Comparison of ENCODE assay signal across 18 cellular contexts in the genomic region with DNA sequence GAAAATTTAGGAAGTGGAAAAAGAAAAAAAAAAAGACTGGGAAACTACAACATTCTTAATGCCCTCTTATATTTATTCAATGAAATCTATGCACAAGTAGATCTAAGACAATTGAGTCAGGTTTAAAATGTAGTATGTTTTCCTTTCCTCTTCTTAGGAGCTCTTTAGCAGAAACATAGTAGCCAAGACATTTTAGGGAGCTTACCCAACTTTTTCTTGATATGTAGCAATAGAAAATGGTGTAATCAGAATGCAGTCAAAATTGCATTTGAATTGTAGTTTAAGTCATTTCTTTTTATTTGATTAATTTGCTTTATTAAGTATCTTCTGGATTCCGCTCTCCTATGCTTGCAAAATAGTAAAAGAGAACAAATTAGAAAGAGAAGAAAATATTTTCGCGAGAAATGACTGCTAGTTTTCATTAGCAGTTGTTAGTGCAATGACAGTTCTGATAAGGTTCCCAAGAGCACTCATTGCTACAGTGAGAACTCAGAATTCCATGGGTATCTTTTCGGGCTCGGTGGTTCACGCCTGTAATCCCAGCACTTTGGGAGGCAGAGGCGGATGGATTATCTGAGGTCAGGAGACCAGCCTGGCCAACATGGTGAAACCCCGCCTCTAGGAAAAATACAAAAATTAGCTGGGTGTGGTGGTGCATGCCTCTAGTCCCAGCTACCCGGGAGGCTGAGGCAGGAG. TPM values are rescaled to one million over a fixed set of nuclear protein-coding genes. Genes with fewer than 3 reads are reported as not detected.
DNase-seq lines count a peak whose midpoint lies in the region; ATAC-seq and TF ChIP-seq lines count a peak whose summit lies in the region.
"Had no signal": no experiment of that assay in that cellular context is flagged by ENCODE, and none has a peak within 500 bp of the region (broad histone marks: within the 10 kb centered on the region; RNA-seq: fewer than 3 reads in every experiment).

No MANE protein-coding gene starts in this region.

- BruUV-seq in IMR-90 (replicated peaks; lab: Mats Ljungman, UMichigan): no TSS peak

- peaks cover 46 to 85% of the 10 kb centered on the region in 2 experiments for H3K79me1 ChIP-seq in IMR-90 (ENCODE audit: low read depth in 1 of 2, low read length in 2 of 2)

- H2AK5ac ChIP-seq in IMR-90 (ENCODE audit: low read depth, low read length): no peak overlapping the region

- dilution Hi-C loops in IMR-90 (cut with HindIII; ENCODE audit: low sequenced_read_pairs, unreplicated experiment): no loop called here

- no peak overlapping the region for H3K9ac ChIP-seq in IMR-90 (ENCODE audit: low read depth, low read length)

- peaks cover 88% of the 10 kb centered on the region for H3K4me1 Mint-ChIP-seq in activated CD8-positive, alpha-beta memory T cell treated with anti-CD3 and anti-CD28 coated beads, Interleukin-2, amount 10 ng/mL, durations not matched to agents 7 days and 5 days
- H3K4me1 Mint-ChIP-seq in activated naive CD8-positive, alpha-beta T cell treated with anti-CD3 and anti-CD28 coated beads, Interleukin-2, amount 50 U/mL, for 24 hours: peaks cover 89% of the 10 kb centered on the region
- peaks cover 61 to 87% (median 80%) of the 10 kb centered on the region in 7 donors for H3K4me1 Mint-ChIP-seq in naive thymus-derived CD4-positive, alpha-beta T cell

- H3K9me3 Mint-ChIP-seq in activated CD8-positive, alpha-beta memory T cell treated with anti-CD3 and anti-CD28 coated beads, Interleukin-2, amount 10 ng/mL, durations not matched to agents 7 days and 5 days (ENCODE audit: low read depth): no peaks in the 10 kb centered on the region
- no peaks in the 10 kb centered on the region for H3K9me3 Mint-ChIP-seq in activated naive CD8-positive, alpha-beta T cell treated with anti-CD3 and anti-CD28 coated beads, Interleukin-2, amount 50 U/mL, for 24 hours
- H3K9me3 Mint-ChIP-seq in naive thymus-derived CD4-positive, alpha-beta T cell: peaks cover 0 to 2% (median 0%) of the 10 kb centered on the region in 11 donors

- no peaks in the 10 kb centered on the region for H3K27me3 Mint-ChIP-seq in activated CD8-positive, alpha-beta memory T cell treated with anti-CD3 and anti-CD28 coated beads, Interleukin-2, amount 10 ng/mL, durations not matched to agents 7 days and 5 days
- no peaks in the 10 kb centered on the region for H3K27me3 Mint-ChIP-seq in activated naive CD8-positive, alpha-beta T cell treated with anti-CD3 and anti-CD28 coated beads, Interleukin-2, amount 50 U/mL, for 24 hours
- H3K27me3 Mint-ChIP-seq in naive thymus-derived CD4-positive, alpha-beta T cell: no peaks in the 10 kb centered on the region

- H3K9me1 ChIP-seq in IMR-90 (ENCODE audit: insufficient read depth, low read length): peaks cover 20% of the 10 kb centered on the region

- H3K56ac ChIP-seq in IMR-90 (ENCODE audit: extremely low read depth, insufficient read depth, low read length): no peak overlapping the region

- peak overlapping the region; percentile 92 for H3K27ac Mint-ChIP-seq in activated CD8-positive, alpha-beta memory T cell treated with anti-CD3 and anti-CD28 coated beads, Interleukin-2, amount 10 ng/mL, durations not matched to agents 7 days and 5 days
- H3K27ac Mint-ChIP-seq in activated naive CD8-positive, alpha-beta T cell treated with anti-CD3 and anti-CD28 coated beads, Interleukin-2, amount 50 U/mL, for 24 hours: peak overlapping the region; percentile 73
- peak overlapping the region in 5 of 9 donors; percentile 39 to 62 (median 60) for H3K27ac Mint-ChIP-seq in naive thymus-derived CD4-positive, alpha-beta T cell

- no peak overlapping the region for H3K4me3 Mint-ChIP-seq in activated CD8-positive, alpha-beta memory T cell treated with anti-CD3 and anti-CD28 coated beads, Interleukin-2, amount 10 ng/mL, durations not matched to agents 7 days and 5 days
- H3K4me3 Mint-ChIP-seq in activated naive CD8-positive, alpha-beta T cell treated with anti-CD3 and anti-CD28 coated beads, Interleukin-2, amount 50 U/mL, for 24 hours: no peak overlapping the region
- H3K4me3 Mint-ChIP-seq in naive thymus-derived CD4-positive, alpha-beta T cell: peak overlapping the region in 6 of 10 donors; percentile 19 to 34 (median 30)

- H2AFZ ChIP-seq in IMR-90 (replicated peaks; ENCODE audit: low read length, poor library complexity): no peak overlapping the region

- WGBS in IMR-90 (ENCODE audit: extremely low coverage in 2 of 2, insufficient read length in 1 of 2), 2 experiments: 79% methylated on average over 2 of the region's 9 CpGs; no CpG with 5 or more reads in 1 of the 2 experiments

- H2BK20ac ChIP-seq in IMR-90 (ENCODE audit: low read depth, low read length): no peak overlapping the region

- in situ Hi-C loops in IMR-90 (cut with MboI; ENCODE audit: low sequenced_read_pairs): no loop called here

- no peak overlapping the region for H2BK120ac ChIP-seq in IMR-90 (ENCODE audit: low read depth, low read length)

- POLR2A ChIA-PET in IMR-90 (lab: Charles Lee; ENCODE audit: unreplicated experiment): no interaction called here
- POLR2A ChIA-PET in naive thymus-derived CD4-positive, alpha-beta T cell (lab: Charles Lee): interaction anchor here (0.7 to 1.1 kb wide), 2 partner anchors 47 to 76 kb away, joined by 3 to 5 read pairs; no protein-coding TSS in a partner anchor

- no peak overlapping the region for H3K27ac ChIP-seq in IMR-90 (ENCODE audit: insufficient read depth, low read length)
- H3K27ac ChIP-seq in naive thymus-derived CD4-positive, alpha-beta T cell (ENCODE audit: low read depth, low read length): no peak overlapping the region
- H3K27ac ChIP-seq: body of pancreas, gastrocnemius medialis, ovary, thoracic aorta had no signal

- no peak overlapping the region for H3K14ac ChIP-seq in IMR-90 (replicated peaks; ENCODE audit: low read depth, low read length)

- H3K36me3 ChIP-seq in IMR-90 (ENCODE audit: control insufficient read depth, insufficient read depth, low read length): no peaks in the 10 kb centered on the region
- no peaks in the 10 kb centered on the region for H3K36me3 ChIP-seq in naive thymus-derived CD4-positive, alpha-beta T cell (ENCODE audit: control insufficient read depth in 2 of 3, insufficient read depth in 3 of 3, low read length in 3 of 3)
- H3K36me3 ChIP-seq: gastrocnemius medialis, MG63, ovary, thoracic aorta had no signal

- no peak overlapping the region for H4K91ac ChIP-seq in IMR-90 (ENCODE audit: insufficient read depth, low read depth, low read length)

- H2BK15ac ChIP-seq in IMR-90 (ENCODE audit: low read depth, low read length): no peak overlapping the region

- no peak overlapping the region for H2AK9ac ChIP-seq in IMR-90 (replicated peaks; ENCODE audit: low read depth, low read length, poor library complexity)

- no peak for ATAC-seq in activated CD8-positive, alpha-beta memory T cell treated with anti-CD3 and anti-CD28 coated beads, Interleukin-2, amount 10 ng/mL, durations not matched to agents 7 days and 5 days
- no peak for ATAC-seq in IMR-90 (ENCODE audit: low read depth)
- no peak for ATAC-seq in activated naive CD8-positive, alpha-beta T cell treated with anti-CD3 and anti-CD28 coated beads, Interleukin-2, amount 50 U/mL, for 24 hours
- ATAC-seq in naive thymus-derived CD4-positive, alpha-beta T cell: no peak
- ATAC-seq: activated CD4-positive, CD25-positive, alpha-beta regulatory T cell treated with anti-CD3 and anti-CD28 coated beads, Interleukin-2, amount 50 U/mL, for 24 hours; body of pancreas; gastrocnemius medialis; HCT116; PC-3 had no signal

- intact Hi-C loops in IMR-90 (cut with micrococcal nuclease): no loop called here
- intact Hi-C loops in naive thymus-derived CD4-positive, alpha-beta T cell (cut with micrococcal nuclease): loop anchor here in 1 of 2 donors (2.0 kb wide), 2 partner anchors 49 to 637 kb away; no protein-coding TSS in a partner anchor

- no peak overlapping the region for H3K4me2 ChIP-seq in IMR-90 (ENCODE audit: low read depth, low read length)

- no peak for TF ChIP-seq RAD21 in IMR-90 (IDR thresholded peaks at IDR 0.05; ENCODE audit: low read length)

- H2BK5ac ChIP-seq in IMR-90 (ENCODE audit: low read depth, low read length, poor library complexity, severe bottlenecking): no peak overlapping the region

- H3K18ac ChIP-seq in IMR-90 (ENCODE audit: low read depth, low read length): no peak overlapping the region

- peaks cover 73% of the 10 kb centered on the region for H4K20me1 ChIP-seq in IMR-90 (ENCODE audit: insufficient read depth, low read length)

- CTCF ChIA-PET in activated CD8-positive, alpha-beta memory T cell treated with anti-CD3 and anti-CD28 coated beads, Interleukin-2, amount 10 ng/mL, durations not matched to agents 7 days and 5 days (lab: Charles Lee): interaction anchor here (1.3 to 2.9 kb wide), 3 partner anchors 8 to 46 kb away, joined by 4 to 11 read pairs (median 4); no protein-coding TSS in a partner anchor
- CTCF ChIA-PET in IMR-90 (lab: Yijun Ruan, JAX): interaction anchor here (0.7 kb wide), 1 partner anchor 1044 kb away, joined by 3 read pairs; no protein-coding TSS in a partner anchor
- CTCF ChIA-PET in naive thymus-derived CD4-positive, alpha-beta T cell (lab: Charles Lee): no interaction called here

- no peak overlapping the region for H4K8ac ChIP-seq in IMR-90 (ENCODE audit: low read depth in 2 of 2, low read length in 2 of 2)

- H3K23ac ChIP-seq in IMR-90 (ENCODE audit: low read depth, low read length): no peak overlapping the region

- H4K5ac ChIP-seq in IMR-90 (ENCODE audit: low read depth, low read length): no peak overlapping the region

- no peak overlapping the region for H3K4ac ChIP-seq in IMR-90 (ENCODE audit: low read depth, low read length)

- no peak for TF ChIP-seq POLR2A in IMR-90 (IDR thresholded peaks at IDR 0.05; ENCODE audit: low read depth, low read length)

- H3K36me3 Mint-ChIP-seq in activated CD8-positive, alpha-beta memory T cell treated with anti-CD3 and anti-CD28 coated beads, Interleukin-2, amount 10 ng/mL, durations not matched to agents 7 days and 5 days: peaks cover 24% of the 10 kb centered on the region
- H3K36me3 Mint-ChIP-seq in activated naive CD8-positive, alpha-beta T cell treated with anti-CD3 and anti-CD28 coated beads, Interleukin-2, amount 50 U/mL, for 24 hours (ENCODE audit: low read depth): peaks cover 21% of the 10 kb centered on the region
- H3K36me3 Mint-ChIP-seq in naive thymus-derived CD4-positive, alpha-beta T cell: peaks cover 0 to 20% (median 12%) of the 10 kb centered on the region in 5 donors

- H3K4me1 ChIP-seq in IMR-90 (ENCODE audit: control insufficient read depth, insufficient read depth, low read length): peaks cover 9% of the 10 kb centered on the region
- H3K4me1 ChIP-seq in naive thymus-derived CD4-positive, alpha-beta T cell (ENCODE audit: control insufficient read depth in 2 of 2, insufficient read depth in 2 of 2, low read length in 2 of 2): peaks cover 33 to 40% of the 10 kb centered on the region in 2 donors

- DNase-seq in activated CD8-positive, alpha-beta memory T cell treated with anti-CD3 and anti-CD28 coated beads, Interleukin-2, amount 10 ng/mL, durations not matched to agents 7 days and 5 days: no peak
- no peak for DNase-seq in activated CD8-positive, alpha-beta memory T cell treated with anti-CD3 and anti-CD28 coated beads, Interleukin-2, amount 50 U/mL, for 4 hours
- DNase-seq in IMR-90 (no peak), epidermal melanocyte (ENCODE audit: insufficient read length, low spot score) (no peak), NCI-H1694 (lab: John Stamatoyannopoulos, UW) (no peak), NCI-H524 (lab: John Stamatoyannopoulos, UW) (no peak)
- no peak for DNase-seq in activated naive CD8-positive, alpha-beta T cell treated with anti-CD3 and anti-CD28 coated beads, Interleukin-2, amount 50 U/mL, for 24 hours
- no peak for DNase-seq in naive thymus-derived CD4-positive, alpha-beta T cell
- DNase-seq: body of pancreas, DMS153, gastrocnemius medialis, MG63, ovary, PC-3, SW 1271 had no signal

- H3K9me3 ChIP-seq in IMR-90 (ENCODE audit: control insufficient read depth, insufficient read depth, low read length): no peaks in the 10 kb centered on the region
- no peaks in the 10 kb centered on the region for H3K9me3 ChIP-seq in naive thymus-derived CD4-positive, alpha-beta T cell (ENCODE audit: control insufficient read depth in 2 of 3, low read length in 3 of 3)
- H3K9me3 ChIP-seq: body of pancreas, gastrocnemius medialis, MG63, ovary, thoracic aorta had no signal

- TF ChIP-seq CTCF in IMR-90 (conservative IDR thresholded peaks at IDR 0.05; ENCODE audit: low read depth, low read length): no peak

- H3K27me3 ChIP-seq in IMR-90 (ENCODE audit: control insufficient read depth, insufficient read depth, low read length): no peaks in the 10 kb centered on the region
- H3K27me3 ChIP-seq in naive thymus-derived CD4-positive, alpha-beta T cell (ENCODE audit: control insufficient read depth in 2 of 2, insufficient read depth in 2 of 2, low read length in 2 of 2): no peaks in the 10 kb centered on the region
- H3K27me3 ChIP-seq: body of pancreas, gastrocnemius medialis, MG63, ovary had no signal

- no peak overlapping the region for H3K4me3 ChIP-seq in IMR-90 (ENCODE audit: insufficient read depth, low read depth, low read length)
- no peak overlapping the region for H3K4me3 ChIP-seq in naive thymus-derived CD4-positive, alpha-beta T cell (ENCODE audit: low read length)
- H3K4me3 ChIP-seq: body of pancreas, gastrocnemius medialis, MG63, ovary, thoracic aorta had no signal

RNA-seq across cellular contexts. Expression of a gene that starts 52.2 kb away (rescaled TPM):
- 10 to 100 TPM; 30.0 to 42.4 TPM for total RNA-seq in activated CD8-positive, alpha-beta memory T cell treated with anti-CD3 and anti-CD28 coated beads, Interleukin-2, amount 10 ng/mL, durations not matched to agents 7 days and 5 days
- 12.9 and 13.1 TPM in 2 replicates for total RNA-seq in IMR-90 (2012; rRNA removed)
- polyA plus RNA-seq in IMR-90 (2012; rRNA removed): 9.6 TPM in 2 replicates
- polyA plus RNA-seq in IMR-90 (2012; cell fraction: cytosol; rRNA removed): 4.7 and 5.7 TPM in 2 replicates
- polyA plus RNA-seq in IMR-90 (2012; cell fraction: nucleus; rRNA removed; ENCODE audit: low replicate concordance): 14.8 and 23.2 TPM in 2 replicates
- total RNA-seq in naive thymus-derived CD4-positive, alpha-beta T cell: 10 to 100 TPM; 23.4 to 39.6 (median 29.9) TPM
- polyA plus RNA-seq in naive thymus-derived CD4-positive, alpha-beta T cell: 10 to 100 TPM in 1 of 2 donors, 1 to 10 TPM in 1; 6.9 to 13.9 TPM

Comparison
In these comparisons a context has a peak if more than half of its experiments do, and no peak if none do; other contexts are left out.
1. H3K4me3 Mint-ChIP-seq: peak in naive thymus-derived CD4-positive, alpha-beta T cell (6 of 10); none in activated CD8-positive, alpha-beta memory T cell treated with anti-CD3 and anti-CD28 coated beads, Interleukin-2, amount 10 ng/mL, durations not matched to agents 7 days and 5 days (single experiment) and activated naive CD8-positive, alpha-beta T cell treated with anti-CD3 and anti-CD28 coated beads, Interleukin-2, amount 50 U/mL, for 24 hours (single experiment).
2. Peak in every context shown above with its lines, with median percentiles within 50 percentile points of each other: H3K27ac Mint-ChIP-seq.